In genomic region chr9:91720313-91720712, GRCh38 we compare ENCODE assay signal across 17 cellular contexts.
DNase-seq lines count a peak whose midpoint lies in the region; ATAC-seq, FAIRE-seq and TF ChIP-seq lines count a peak whose summit lies in the region.
"Had no signal": no experiment of that assay in that cellular context is flagged by ENCODE, and none has a peak within 500 bp of the region (broad histone marks: within the 10 kb centered on the region; RNA-seq: fewer than 3 reads in every experiment).

No MANE protein-coding gene starts in this region.

- intact Hi-C loops in natural killer cell (cut with micrococcal nuclease): no loop called here

- no peak for FAIRE-seq in bronchial epithelial cell (lab: Jason Lieb, UNC)
- FAIRE-seq: HepG2 had no signal

- peaks cover 18 to 34% of the 10 kb centered on the region in 2 donors for H3K27me3 Mint-ChIP-seq in natural killer cell treated with Interleukin-12 subunit alpha and Interleukin-12 subunit beta and Interleukin-15 and Interleukin-18, amount 100 ng/mL, for 72 hours
- peaks cover 19 to 37% of the 10 kb centered on the region in 2 donors for H3K27me3 Mint-ChIP-seq in natural killer cell (ENCODE audit: low read depth in 2 of 2)

- no peak for ATAC-seq in natural killer cell treated with Interleukin-12 subunit alpha and Interleukin-12 subunit beta and Interleukin-15 and Interleukin-18, amount 100 ng/mL, for 72 hours
- no peak for ATAC-seq in natural killer cell
- ATAC-seq in HG03196 (IDR thresholded peaks at IDR 0.05; ENCODE audit: unreplicated experiment): no peak
- ATAC-seq: HepG2 had no signal

- no peaks in the 10 kb centered on the region for H3K27me3 ChIP-seq in bronchial epithelial cell (ENCODE audit: control insufficient read depth, insufficient read depth, low read length)

- peak; percentile 29 for DNase-seq in natural killer cell treated with Interleukin-12 subunit alpha and Interleukin-12 subunit beta and Interleukin-15 and Interleukin-18, amount 100 ng/mL, for 72 hours (ENCODE audit: low spot score)
- no peak for DNase-seq in natural killer cell
- peak; percentile 93 for DNase-seq in bronchial epithelial cell (ENCODE audit: low read depth)
- DNase-seq in foreskin fibroblast: peak; percentile 9 to 29
- no peak for DNase-seq in SHP77 treated with DMSO at 0.1 percent for 48 hours (lab: John Stamatoyannopoulos, UW)
- no peak for DNase-seq in activated naive CD4-positive, alpha-beta T cell treated with anti-CD3 and anti-CD28 coated beads, Interleukin-2, amount 50 U/mL, for 16 hours
- DNase-seq in KG1 (lab: John Stamatoyannopoulos, UW): no peak
- DNase-seq: 8988T, C1 segment of cervical spinal cord, DMS 273 treated with DMSO at 0.1 percent for 48 hours, EL, NCI-H1417, NCI-H2029 treated with DMSO at 0.1 percent for 48 hours, NCI-H510A, NCI-H82 had no signal

- no peaks in the 10 kb centered on the region for H3K36me3 ChIP-seq in bronchial epithelial cell (ENCODE audit: control insufficient read depth, insufficient read depth, low read length)

- peaks cover 8% of the 10 kb centered on the region for H3K36me3 Mint-ChIP-seq in natural killer cell treated with Interleukin-12 subunit alpha and Interleukin-12 subunit beta and Interleukin-15 and Interleukin-18, amount 100 ng/mL, for 72 hours
- no peaks in the 10 kb centered on the region for H3K36me3 Mint-ChIP-seq in natural killer cell

- H3K9me3 Mint-ChIP-seq in natural killer cell treated with Interleukin-12 subunit alpha and Interleukin-12 subunit beta and Interleukin-15 and Interleukin-18, amount 100 ng/mL, for 72 hours: peaks cover 5% of the 10 kb centered on the region
- H3K9me3 Mint-ChIP-seq in natural killer cell: no peaks in the 10 kb centered on the region

- H3K4me3 ChIP-seq in bronchial epithelial cell (ENCODE audit: low read depth, low read length): no peak overlapping the region
- no peak overlapping the region for H3K4me3 ChIP-seq in foreskin fibroblast (ENCODE audit: low read depth in 1 of 2, low read length in 2 of 2)

- no peak for TF ChIP-seq CTCF in natural killer cell (IDR thresholded peaks at IDR 0.05)
- no peak for TF ChIP-seq CTCF in bronchial epithelial cell (IDR thresholded peaks at IDR 0.05; ENCODE audit: insufficient read depth, low read length, severe bottlenecking)
- TF ChIP-seq CTCF in foreskin fibroblast (IDR thresholded peaks at IDR 0.05; ENCODE audit: low read depth, low read length): no peak

- no peak overlapping the region for H3K27ac Mint-ChIP-seq in natural killer cell treated with Interleukin-12 subunit alpha and Interleukin-12 subunit beta and Interleukin-15 and Interleukin-18, amount 100 ng/mL, for 72 hours
- H3K27ac Mint-ChIP-seq in natural killer cell: no peak overlapping the region

- H3K4me1 Mint-ChIP-seq in natural killer cell treated with Interleukin-12 subunit alpha and Interleukin-12 subunit beta and Interleukin-15 and Interleukin-18, amount 100 ng/mL, for 72 hours (ENCODE audit: low read depth in 2 of 2): no peaks in the 10 kb centered on the region
- H3K4me1 Mint-ChIP-seq in natural killer cell: no peaks in the 10 kb centered on the region

- H3K4me3 Mint-ChIP-seq in natural killer cell treated with Interleukin-12 subunit alpha and Interleukin-12 subunit beta and Interleukin-15 and Interleukin-18, amount 100 ng/mL, for 72 hours: no peak overlapping the region
- H3K4me3 Mint-ChIP-seq in natural killer cell: no peak overlapping the region

Comparison
In these comparisons a context has a peak if more than half of its experiments do, and no peak if none do; other contexts are left out.
1. DNase-seq: peak in natural killer cell treated with Interleukin-12 subunit alpha and Interleukin-12 subunit beta and Interleukin-15 and Interleukin-18, amount 100 ng/mL, for 72 hours (single experiment), bronchial epithelial cell (single experiment) and foreskin fibroblast (2 of 2); none in natural killer cell (single experiment), SHP77 treated with DMSO at 0.1 percent for 48 hours (single experiment), activated naive CD4-positive, alpha-beta T cell treated with anti-CD3 and anti-CD28 coated beads, Interleukin-2, amount 50 U/mL, for 16 hours (single experiment) and KG1 (single experiment).